3 cellular contexts compared by ENCODE assay signal in genomic region chr1:88888755-88889154, GRCh38.
TF ChIP-seq lines count a peak whose summit lies in the region.

No MANE protein-coding gene starts in this region.

TF ChIP-seq in SK-N-SH, 30 proteins besides CTCF, POLR2A, EP300 and RAD21:
- no peak for TF ChIP-seq NRF1 (IDR thresholded peaks at IDR 0.05; ENCODE audit: low read depth, low read length)
- no peak for TF ChIP-seq FOSL2 (IDR thresholded peaks at IDR 0.05; ENCODE audit: borderline replicate concordance, low read depth)
- no peak for TF ChIP-seq MEF2A (IDR thresholded peaks at IDR 0.05; ENCODE audit: borderline replicate concordance, low read depth)
- no peak for TF ChIP-seq FOXM1 (IDR thresholded peaks at IDR 0.05; ENCODE audit: low read depth)
- TF ChIP-seq RFX5 (IDR thresholded peaks at IDR 0.05; ENCODE audit: low read length): no peak
- no peak for TF ChIP-seq RXRA (IDR thresholded peaks at IDR 0.05; ENCODE audit: borderline replicate concordance, low read depth)
- TF ChIP-seq TAF1 (IDR thresholded peaks at IDR 0.05; ENCODE audit: borderline replicate concordance, low read depth, low read length): no peak
- no peak for TF ChIP-seq TCF12 (IDR thresholded peaks at IDR 0.05)

TF ChIP-seq in SK-N-SH treated with all-trans-retinoic acid at 6 μM for 48 hours, 23 proteins besides CTCF, POLR2A, EP300 and RAD21:
- TF ChIP-seq CSRNP3 (CRISPR knock-in tag; IDR thresholded peaks at IDR 0.05) (no peak), ESRRG (CRISPR knock-in tag; IDR thresholded peaks at IDR 0.05) (no peak), ZFP30 (CRISPR knock-in tag; IDR thresholded peaks at IDR 0.05) (no peak)

TF ChIP-seq in GM12878, 131 proteins besides CTCF, POLR2A, EP300 and RAD21:
- TF ChIP-seq SMC3 (IDR thresholded peaks at IDR 0.05; ENCODE audit: borderline replicate concordance, low read length): no peak
- no peak for TF ChIP-seq HDAC6 (IDR thresholded peaks at IDR 0.05; ENCODE audit: unreplicated experiment)
- no peak for TF ChIP-seq JUNB (IDR thresholded peaks at IDR 0.05)
- TF ChIP-seq PBX3 (IDR thresholded peaks at IDR 0.05; ENCODE audit: insufficient replicate concordance, low read depth, low read length): no peak
- no peak for TF ChIP-seq IKZF2 (IDR thresholded peaks at IDR 0.05)
- TF ChIP-seq TCF7 (IDR thresholded peaks at IDR 0.05; ENCODE audit: borderline replicate concordance): no peak
- no peak for TF ChIP-seq IRF3 (IDR thresholded peaks at IDR 0.05)
- TF ChIP-seq EGR1 (IDR thresholded peaks at IDR 0.05; ENCODE audit: borderline replicate concordance in 1 of 2, low read depth in 2 of 2, low read length in 2 of 2): no peak
